ENCODE assay signal across 21 cellular contexts in genomic region chr1:112346802-112347350, GRCh38.
"Had no signal": no experiment of that assay in that cellular context is flagged by ENCODE, and none has a peak within 500 bp of the region (broad histone marks: within the 10 kb centered on the region; RNA-seq: fewer than 3 reads in every experiment).

No MANE protein-coding gene starts in this region.

- H3K4me3 Mint-ChIP-seq: dendritic cell treated with granulocyte-macrophage colony-stimulating factor and Interleukin-4, amounts not matched to agents 40 ng/mL and 50 ng/mL, for 4 days; naive thymus-derived CD8-positive, alpha-beta T cell; neural crest cell; stimulated activated naive CD8-positive, alpha-beta T cell treated with anti-CD3 and anti-CD28 coated beads, Interleukin-15, amount 100 ng/mL, for 72 hours; type B pancreatic cell had no signal

- H3K27ac ChIP-seq: colonic mucosa, gastrocnemius medialis, lower lobe of right lung, ovary, psoas muscle, thyroid gland had no signal

- H3K36me3 Mint-ChIP-seq: type B pancreatic cell had no signal

- H3K36me3 ChIP-seq: colonic mucosa, gastrocnemius medialis, lower lobe of right lung, ovary, sigmoid colon, thyroid gland had no signal

- H3K27me3 ChIP-seq: colonic mucosa, gastrocnemius medialis, ovary, sigmoid colon, thyroid gland had no signal

- H3K4me3 ChIP-seq: colonic mucosa, gastrocnemius medialis, lower lobe of right lung, ovary, psoas muscle, sigmoid colon, thyroid gland had no signal

- H3K4me1 ChIP-seq: colonic mucosa, gastrocnemius medialis, lower lobe of right lung, psoas muscle, thyroid gland had no signal

- DNase-seq: colonic mucosa; effector memory CD4-positive, alpha-beta T cell; foreskin fibroblast; gastrocnemius medialis; left ventricle myocardium superior; lower lobe of right lung; naive thymus-derived CD8-positive, alpha-beta T cell; nucleus accumbens; ovary; posterior cingulate gyrus; psoas muscle; right cardiac atrium; sigmoid colon; stimulated activated CD4-positive, alpha-beta T cell treated with anti-CD3 and anti-CD28 coated beads, Interleukin-4, amount 100 ng/mL, for 1 hour; stimulated activated CD8-positive, alpha-beta memory T cell treated with anti-CD3 and anti-CD28 coated beads, Interleukin-4, amount 100 ng/mL, for 48 hours; stimulated activated naive CD4-positive, alpha-beta T cell; stimulated activated naive CD8-positive, alpha-beta T cell treated with anti-CD3 and anti-CD28 coated beads, Interleukin-15, amount 100 ng/mL, for 72 hours; thyroid gland had no signal

- H3K27me3 Mint-ChIP-seq: stimulated activated naive CD8-positive, alpha-beta T cell treated with anti-CD3 and anti-CD28 coated beads, Interleukin-15, amount 100 ng/mL, for 72 hours had no signal

- H3K27ac Mint-ChIP-seq: dendritic cell treated with granulocyte-macrophage colony-stimulating factor and Interleukin-4, amounts not matched to agents 40 ng/mL and 50 ng/mL, for 4 days; stimulated activated naive CD8-positive, alpha-beta T cell treated with anti-CD3 and anti-CD28 coated beads, Interleukin-15, amount 100 ng/mL, for 72 hours; type B pancreatic cell had no signal

- H3K9me3 ChIP-seq: colonic mucosa, ovary, thyroid gland had no signal
